8 cellular contexts compared by ENCODE assay signal in genomic region chr10:43396061-43396927, GRCh38. TPM values are rescaled to one million over a fixed set of nuclear protein-coding genes. Genes with fewer than 3 reads are reported as not detected.
DNase-seq lines count a peak whose midpoint lies in the region; ATAC-seq and TF ChIP-seq lines count a peak whose summit lies in the region.

No MANE protein-coding gene starts in this region.

- DNase-seq in NCI-H1694 (lab: John Stamatoyannopoulos, UW): peak; percentile 48
- peak; percentile 84 for DNase-seq in cerebellum (ENCODE audit: low spot score)
- DNase-seq in kidney epithelial cell (ENCODE audit: low read depth): no peak
- DNase-seq in stimulated activated CD4-positive, alpha-beta T cell treated with anti-CD3 and anti-CD28 coated beads, Interleukin-12 subunit alpha, Interleukin-12 subunit beta, amount 100 ng/mL, for 48 hours (ENCODE audit: low read depth in 2 of 3, low spot score in 1 of 3): peak; percentile 68 to 81 (median 74)
- no peak for DNase-seq in SHP77 treated with DMSO at 0.1 percent for 48 hours (lab: John Stamatoyannopoulos, UW)

- no peaks in the 10 kb centered on the region for H3K27me3 ChIP-seq in kidney epithelial cell (ENCODE audit: control insufficient read depth, insufficient read depth, low read length)

- no peak for TF ChIP-seq CTCF in kidney epithelial cell (IDR thresholded peaks at IDR 0.05; ENCODE audit: insufficient read depth, low read length, poor library complexity, severe bottlenecking)

- peak; percentile 16 for ATAC-seq in GM18499 (IDR thresholded peaks at IDR 0.05; ENCODE audit: insufficient read depth, unreplicated experiment)
- peak; percentile 63 for ATAC-seq in HG02759 (IDR thresholded peaks at IDR 0.05; ENCODE audit: unreplicated experiment)
- peak; percentile 48 to 65 for ATAC-seq in activated CD4-positive, CD25-positive, alpha-beta regulatory T cell treated with anti-CD3 and anti-CD28 coated beads, Interleukin-2, amount 50 U/mL, for 24 hours

- H3K4me3 ChIP-seq in kidney epithelial cell (ENCODE audit: low read depth, low read length): peak overlapping the region; percentile 70

- peaks cover 2% of the 10 kb centered on the region for H3K36me3 ChIP-seq in kidney epithelial cell (ENCODE audit: control insufficient read depth, insufficient read depth, low read length)

RNA-seq across cellular contexts. Expression of gene HNRNPF, which starts 12.7 kb away (rescaled TPM):
- total RNA-seq in cerebellum: 68.7 TPM
- total RNA-seq in kidney epithelial cell: 262 and 268 TPM in 2 replicates

RNA-seq across cellular contexts. Expression of gene FXYD4, which starts 24.9 kb away (rescaled TPM):
- not detected for total RNA-seq in cerebellum
- total RNA-seq in kidney epithelial cell: not detected in 2 replicates

RNA-seq across cellular contexts. Expression of gene ZNF487, which starts 40.6 kb away (rescaled TPM):
- total RNA-seq in cerebellum (26.0 TPM), kidney epithelial cell (1.9 and 4.2 TPM in 2 replicates)

Comparison
In these comparisons a context has a peak if more than half of its experiments do, and no peak if none do; other contexts are left out.
1. DNase-seq: peak in NCI-H1694 (single experiment), cerebellum (single experiment) and stimulated activated CD4-positive, alpha-beta T cell treated with anti-CD3 and anti-CD28 coated beads, Interleukin-12 subunit alpha, Interleukin-12 subunit beta, amount 100 ng/mL, for 48 hours (3 of 3); none in kidney epithelial cell (single experiment) and SHP77 treated with DMSO at 0.1 percent for 48 hours (single experiment).
2. Peak in every context shown above with its lines, with median percentiles within 50 percentile points of each other: ATAC-seq.